In the genomic region with DNA sequence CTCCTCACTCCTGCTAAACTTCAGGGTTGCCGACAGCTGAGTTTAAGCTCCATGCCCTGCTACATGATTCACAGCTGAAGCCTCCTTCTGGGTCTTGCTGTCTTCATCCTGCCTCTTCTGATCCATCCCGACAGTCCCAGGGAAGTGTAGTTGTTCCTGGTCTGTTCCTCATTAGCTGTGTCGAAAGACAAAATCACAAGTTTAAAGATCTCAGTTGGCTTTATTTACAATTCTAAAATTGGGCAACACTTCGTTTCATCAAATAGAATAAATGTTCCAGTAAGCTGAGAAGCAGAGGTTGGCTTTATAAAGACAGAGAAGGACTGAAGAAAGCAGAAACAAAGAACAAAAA, we compare ENCODE assay signal across 19 cellular contexts. TPM values are rescaled to one million over a fixed set of nuclear protein-coding genes. Genes with fewer than 3 reads are reported as not detected.
DNase-seq lines count a peak whose midpoint lies in the region; TF ChIP-seq lines count a peak whose summit lies in the region.
"Had no signal": no experiment of that assay in that cellular context is flagged by ENCODE, and none has a peak within 500 bp of the region (broad histone marks: within the 10 kb centered on the region; RNA-seq: fewer than 3 reads in every experiment).

No MANE protein-coding gene starts in this region.

- DNase-seq in EH (ENCODE audit: low read depth): peak; percentile 70
- peak; percentile 62 for DNase-seq in epidermal melanocyte (ENCODE audit: insufficient read length, low spot score)
- peak; percentile 22 for DNase-seq in mesenchymal stem cell
- DNase-seq in uterus: peak in 1 of 2 donors; percentile 39
- no peak for DNase-seq in HT-29 (ENCODE audit: low spot score)
- no peak for DNase-seq in NCI-H146 (lab: John Stamatoyannopoulos, UW)
- DNase-seq in trophoblast cell: no peak
- DNase-seq: activated naive CD4-positive, alpha-beta T cell treated with anti-CD3 and anti-CD28 coated beads for 36 hours; endodermal cell; H9; midbrain; NCI-H1417; NCI-H2171 treated with DMSO at 0.1 percent for 48 hours; NCI-H748 treated with DMSO at 0.1 percent for 48 hours; nephron progenitor cell; Right ventricle myocardium superior; spleen; T-cell had no signal

- no peak overlapping the region for H3K18ac ChIP-seq in mesenchymal stem cell (ENCODE audit: low read depth in 1 of 2, low read length in 2 of 2)
- H3K18ac ChIP-seq in trophoblast cell (ENCODE audit: low read length): no peak overlapping the region

- H3K4ac ChIP-seq in mesenchymal stem cell (ENCODE audit: low read depth in 1 of 2, low read length in 2 of 2) (peak overlapping the region in 1 of 2 experiments; percentile 11), trophoblast cell (ENCODE audit: low read depth, low read length) (no peak overlapping the region)

- H2BK12ac ChIP-seq in mesenchymal stem cell (ENCODE audit: low read length in 2 of 2) (no peak overlapping the region), trophoblast cell (ENCODE audit: low read length) (no peak overlapping the region)

- H3K9me3 ChIP-seq in mesenchymal stem cell (ENCODE audit: control insufficient read depth, low read length): peaks cover 4% of the 10 kb centered on the region
- no peaks in the 10 kb centered on the region for H3K9me3 ChIP-seq in uterus
- H3K9me3 ChIP-seq in trophoblast cell (ENCODE audit: insufficient read depth, low read depth, low read length): no peaks in the 10 kb centered on the region

- no peak overlapping the region for H4K8ac ChIP-seq in mesenchymal stem cell (ENCODE audit: low read length)
- H4K8ac ChIP-seq in trophoblast cell (ENCODE audit: low read depth, low read length): no peak overlapping the region

- H2BK5ac ChIP-seq in mesenchymal stem cell (ENCODE audit: low read depth, low read length, poor library complexity, severe bottlenecking) (no peak overlapping the region), trophoblast cell (ENCODE audit: low read depth, low read length, poor library complexity) (no peak overlapping the region)

- H3K79me2 ChIP-seq in trophoblast cell (ENCODE audit: control insufficient read depth, insufficient read depth, low read length, poor library complexity): peaks cover 9% of the 10 kb centered on the region

- H4K12ac ChIP-seq in trophoblast cell (ENCODE audit: low read depth, low read length): no peak overlapping the region

- H3K79me1 ChIP-seq in mesenchymal stem cell (replicated peaks; ENCODE audit: low read length, poor library complexity, severe bottlenecking) (peaks cover under 1% of the 10 kb centered on the region), trophoblast cell (ENCODE audit: low read length) (peaks cover 12% of the 10 kb centered on the region)

- H2AK5ac ChIP-seq in mesenchymal stem cell (ENCODE audit: low read length, severe bottlenecking) (no peak overlapping the region), trophoblast cell (ENCODE audit: low read length) (no peak overlapping the region)

- H3K9ac ChIP-seq in mesenchymal stem cell (ENCODE audit: low read length) (peak overlapping the region; percentile 79), trophoblast cell (ENCODE audit: low read length) (no peak overlapping the region)
- H3K9ac ChIP-seq: BLaER1 had no signal

- H2AFZ ChIP-seq in mesenchymal stem cell (ENCODE audit: low read depth, low read length): no peak overlapping the region
- H2AFZ ChIP-seq in trophoblast cell (ENCODE audit: insufficient read depth, low read length, poor library complexity): no peak overlapping the region

- 86% methylated on average over 2 of the region's 4 CpGs for WGBS in mesenchymal stem cell
- no CpG with 5 or more reads among the region's 4 CpGs for WGBS in trophoblast cell (ENCODE audit: extremely low coverage, insufficient coverage, insufficient read length)

- H3K4me1 ChIP-seq in mesenchymal stem cell (ENCODE audit: control insufficient read depth, insufficient read depth, low read depth, low read length) (peaks cover 4% of the 10 kb centered on the region), uterus (no peaks in the 10 kb centered on the region), trophoblast cell (ENCODE audit: control insufficient read depth in 1 of 2, insufficient read depth in 2 of 2, low read length in 2 of 2) (peaks cover 7 to 14% of the 10 kb centered on the region in 2 experiments)

- no peak for TF ChIP-seq POLR2A in uterus (IDR thresholded peaks at IDR 0.05)

- H3K23ac ChIP-seq in mesenchymal stem cell (ENCODE audit: low read length in 2 of 2) (no peak overlapping the region), trophoblast cell (ENCODE audit: low read length) (no peak overlapping the region)

- intact Hi-C loops in uterus (cut with DNase I; ENCODE audit: low total_unique reads): no loop called here

- H3K27me3 ChIP-seq in mesenchymal stem cell (ENCODE audit: control insufficient read depth in 1 of 2, insufficient read depth in 1 of 2, low read length in 2 of 2): peaks cover 0 to 7% of the 10 kb centered on the region in 2 experiments
- H3K27me3 ChIP-seq in uterus: no peaks in the 10 kb centered on the region
- no peaks in the 10 kb centered on the region for H3K27me3 ChIP-seq in trophoblast cell (ENCODE audit: insufficient read depth, low read length)

- H2BK120ac ChIP-seq in mesenchymal stem cell (ENCODE audit: low read depth, low read length) (no peak overlapping the region), trophoblast cell (ENCODE audit: insufficient read depth, low read length, poor library complexity) (no peak overlapping the region)

- H3K27ac ChIP-seq in mesenchymal stem cell (ENCODE audit: low read length, poor library complexity, severe bottlenecking): no peak overlapping the region
- H3K27ac ChIP-seq in uterus: peak overlapping the region; percentile 35 to 45
- no peak overlapping the region for H3K27ac ChIP-seq in trophoblast cell (ENCODE audit: low read depth, low read length)
- H3K27ac ChIP-seq: BLaER1, spleen had no signal

- no peak overlapping the region for H3K14ac ChIP-seq in mesenchymal stem cell (ENCODE audit: low read length in 2 of 2)
- H3K14ac ChIP-seq in trophoblast cell (ENCODE audit: low read length): no peak overlapping the region

- H3K4me3 ChIP-seq in mesenchymal stem cell (ENCODE audit: insufficient read depth in 1 of 2, low read depth in 1 of 2, low read length in 2 of 2) (no peak overlapping the region), uterus (no peak overlapping the region), trophoblast cell (ENCODE audit: low read depth, low read length) (no peak overlapping the region)
- H3K4me3 ChIP-seq: BLaER1, spleen had no signal

- H4K91ac ChIP-seq in mesenchymal stem cell (ENCODE audit: low read length): no peak overlapping the region
- no peak overlapping the region for H4K91ac ChIP-seq in trophoblast cell (ENCODE audit: low read depth, low read length)

- no peak overlapping the region for H3K4me2 ChIP-seq in mesenchymal stem cell (ENCODE audit: low read length, poor library complexity, severe bottlenecking)
- H3K4me2 ChIP-seq in trophoblast cell (ENCODE audit: low read length): no peak overlapping the region
- H3K4me2 ChIP-seq: BLaER1 had no signal

- no peaks in the 10 kb centered on the region for H3K36me3 ChIP-seq in mesenchymal stem cell (ENCODE audit: control insufficient read depth in 1 of 2, insufficient read depth in 2 of 2, low read depth in 1 of 2, low read length in 2 of 2)
- no peaks in the 10 kb centered on the region for H3K36me3 ChIP-seq in uterus
- H3K36me3 ChIP-seq in trophoblast cell (ENCODE audit: control insufficient read depth in 1 of 2, insufficient read depth in 2 of 2, low read length in 2 of 2): no peaks in the 10 kb centered on the region
- H3K36me3 ChIP-seq: BLaER1, spleen had no signal

- no peak overlapping the region for H2BK15ac ChIP-seq in mesenchymal stem cell (ENCODE audit: low read depth, poor library complexity, severe bottlenecking)

- TF ChIP-seq CTCF in uterus (IDR thresholded peaks at IDR 0.05): no peak

RNA-seq across cellular contexts. Expression of a gene that starts 4.1 kb away (rescaled TPM):
- polyA plus RNA-seq in mesenchymal stem cell (2013, experiment 1 of 2): 35.9 TPM
- polyA plus RNA-seq in mesenchymal stem cell (2013, experiment 2 of 2): 37.1 TPM
- total RNA-seq in uterus: 10 to 100 TPM in 2 of 4 donors, 1 to 10 TPM in 2; 1.3 to 32.3 (median 12.6) TPM
- 1.5 and 3.5 TPM in 2 replicates for total RNA-seq in HT-29 (2014; rRNA removed; shearing (Covaris generic))
- polyA plus RNA-seq in trophoblast cell (2013): 10.2 TPM in 2 replicates
- total RNA-seq: activated naive CD4-positive, alpha-beta T cell treated with anti-CD3 and anti-CD28 coated beads for 36 hours had no signal

RNA-seq across cellular contexts. Expression of a gene that starts 16.1 kb away (rescaled TPM):
- polyA plus RNA-seq in mesenchymal stem cell (2013, experiment 1 of 2): 13.0 TPM
- 13.9 TPM for polyA plus RNA-seq in mesenchymal stem cell (2013, experiment 2 of 2)
- 10 to 100 TPM; 14.1 to 64.6 (median 40.2) TPM for total RNA-seq in uterus
- total RNA-seq in HT-29 (2014; rRNA removed; shearing (Covaris generic)): 40.2 and 44.7 TPM in 2 replicates
- polyA plus RNA-seq in trophoblast cell (2013): 11.1 and 11.8 TPM in 2 replicates

RNA-seq across cellular contexts. Expression of a gene that starts 54.1 kb away (rescaled TPM):
- polyA plus RNA-seq in mesenchymal stem cell (2013, experiment 1 of 2): 0.62 TPM
- 0.66 TPM for polyA plus RNA-seq in mesenchymal stem cell (2013, experiment 2 of 2)
- 1 to 10 TPM in 2 of 4 donors, under 1 TPM in 1, not detected in 1; under 0.01 to 4.2 (median 4.2) TPM for total RNA-seq in uterus
- not detected in 2 replicates for total RNA-seq in HT-29 (2014; rRNA removed; shearing (Covaris generic))
- polyA plus RNA-seq in trophoblast cell (2013): 2.9 and 3.4 TPM in 2 replicates
- total RNA-seq: activated naive CD4-positive, alpha-beta T cell treated with anti-CD3 and anti-CD28 coated beads for 36 hours had no signal

Comparison
In these comparisons a context has a peak if more than half of its experiments do, and no peak if none do; other contexts are left out.
1. DNase-seq: peak in EH (single experiment), epidermal melanocyte (single experiment) and mesenchymal stem cell (single experiment); none in HT-29 (single experiment), NCI-H146 (single experiment) and trophoblast cell (0 of 2).
2. H3K27ac ChIP-seq: peak in uterus (2 of 2); none in mesenchymal stem cell (single experiment) and trophoblast cell (single experiment).